In the genomic region with DNA sequence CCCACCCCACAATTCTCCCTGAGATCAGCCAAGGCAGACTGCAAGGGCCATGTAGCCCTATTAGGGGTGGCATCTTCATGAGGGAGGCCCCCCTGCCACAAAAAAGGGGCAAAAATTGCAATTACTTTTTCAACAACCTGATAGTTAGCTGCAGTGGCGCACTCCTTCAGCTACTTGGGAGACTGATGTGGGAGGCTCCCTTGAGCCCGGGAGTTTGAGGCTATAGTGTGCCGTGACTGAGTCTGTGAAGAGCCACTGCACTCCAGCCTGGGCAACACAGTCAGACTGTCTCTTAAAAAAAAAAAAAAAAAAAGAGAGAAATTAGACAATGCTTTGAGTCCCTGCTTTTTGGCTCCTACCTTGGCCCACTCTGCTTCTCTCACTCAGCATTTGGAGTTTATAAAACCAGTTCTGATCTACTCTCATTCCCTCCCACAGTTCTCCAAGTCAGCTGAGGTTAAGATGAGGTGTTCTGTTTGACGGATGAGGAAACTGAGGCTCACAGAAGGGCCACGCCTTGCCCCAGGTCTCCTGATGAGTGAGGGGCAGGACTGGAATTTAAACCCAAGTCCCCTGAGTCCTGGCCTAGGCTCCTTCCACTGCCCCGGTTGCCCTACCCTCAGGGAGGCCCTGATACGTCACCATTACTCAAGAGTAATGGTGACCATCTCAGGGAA, we compare ENCODE assay signal across 23 cellular contexts. TPM values are rescaled to one million over a fixed set of nuclear protein-coding genes. Genes with fewer than 3 reads are reported as not detected.
DNase-seq lines count a peak whose midpoint lies in the region; ATAC-seq and TF ChIP-seq lines count a peak whose summit lies in the region.
"Had no signal": no experiment of that assay in that cellular context is flagged by ENCODE, and none has a peak within 500 bp of the region (broad histone marks: within the 10 kb centered on the region; RNA-seq: fewer than 3 reads in every experiment).

No MANE protein-coding gene starts in this region.

- H3K9ac ChIP-seq in rectal smooth muscle tissue (ENCODE audit: low read length) = no peak overlapping the region
- H3K9ac ChIP-seq: GM23248, KMS-11 had no signal

- H3K27me3 Mint-ChIP-seq in central memory CD8-positive, alpha-beta T cell = no peaks in the 10 kb centered on the region

- TF ChIP-seq CTCF in tibial artery (IDR thresholded peaks at IDR 0.05) = no peak

- peaks cover 55% of the 10 kb centered on the region for H3K36me3 ChIP-seq in rectal smooth muscle tissue (ENCODE audit: control insufficient read depth, insufficient read depth, low read length)
- peaks cover 38 to 94% (median 92%) of the 10 kb centered on the region in 3 donors for H3K36me3 ChIP-seq in tibial artery

- no peaks in the 10 kb centered on the region for H3K4me1 Mint-ChIP-seq in central memory CD8-positive, alpha-beta T cell

- no peak for ATAC-seq in central memory CD8-positive, alpha-beta T cell (replicated peaks; ENCODE audit: extremely low read depth, poor library complexity, severe bottlenecking)
- ATAC-seq in left ventricle myocardium superior (peak; percentile 3), HG03378 (IDR thresholded peaks at IDR 0.05; ENCODE audit: unreplicated experiment) (no peak)
- ATAC-seq: activated CD4-positive, CD25-positive, alpha-beta regulatory T cell treated with anti-CD3 and anti-CD28 coated beads, Interleukin-2, amount 50 U/mL, for 24 hours had no signal

- no peak for DNase-seq in central memory CD8-positive, alpha-beta T cell (ENCODE audit: low spot score in 2 of 2)
- DNase-seq in left ventricle myocardium superior (no peak), tibial artery (peak in 1 of 2 donors; percentile 63), RPMI8226 (no peak), NCI-H1930 (lab: John Stamatoyannopoulos, UW) (no peak), NCI-H446 treated with DMSO at 0.1 percent for 48 hours (lab: John Stamatoyannopoulos, UW) (no peak)
- DNase-seq: activated naive CD4-positive, alpha-beta T cell treated with Interleukin-2 at 50 U/mL for 16 hours; activated T-cell treated with anti-CD3 and anti-CD28 coated beads, Interleukin-2, amount 50 U/mL, for 1 hour; amygdala; DND-41; GM23248; HFFc6; hypothalamus; MV-4-11; NCI-H187; NCI-H774; stimulated activated CD4-positive, alpha-beta T cell treated with anti-CD3 and anti-CD28 coated beads, Interleukin-12 subunit alpha, Interleukin-12 subunit beta, amount 100 ng/mL, for 4 hours; stimulated activated CD4-positive, alpha-beta T cell treated with anti-CD3 and anti-CD28 coated beads, Interleukin-4, amount 100 ng/mL, for 4 hours had no signal

- H3K9me3 ChIP-seq in tibial artery = no peaks in the 10 kb centered on the region

- no peak overlapping the region for H3K4me3 Mint-ChIP-seq in central memory CD8-positive, alpha-beta T cell
- H3K4me3 Mint-ChIP-seq: HFFc6 had no signal

- H3K27ac ChIP-seq in rectal smooth muscle tissue (ENCODE audit: low read depth, low read length) = peak overlapping the region; percentile 60
- peak overlapping the region; percentile 42 to 69 for H3K27ac ChIP-seq in tibial artery
- H3K27ac ChIP-seq: cardiac muscle cell, GM23248, KMS-11 had no signal

- H3K4me1 ChIP-seq in rectal smooth muscle tissue (ENCODE audit: control insufficient read depth, insufficient read depth, low read length) (peaks cover 9% of the 10 kb centered on the region), tibial artery (peaks cover 0 to 55% (median 39%) of the 10 kb centered on the region in 4 donors)

- no peaks in the 10 kb centered on the region for H3K27me3 ChIP-seq in rectal smooth muscle tissue (ENCODE audit: control insufficient read depth, insufficient read depth, low read length)
- no peaks in the 10 kb centered on the region for H3K27me3 ChIP-seq in tibial artery
- H3K27me3 ChIP-seq: cardiac muscle cell had no signal

- intact Hi-C loops in left ventricle myocardium superior (cut with micrococcal nuclease) = no loop called here
- intact Hi-C loops in tibial artery (cut with DNase I; ENCODE audit: low total_unique reads) = no loop called here

- peak overlapping the region; percentile 48 for H3K27ac Mint-ChIP-seq in central memory CD8-positive, alpha-beta T cell (ENCODE audit: low read depth)
- H3K27ac Mint-ChIP-seq: HFFc6 had no signal

- no peaks in the 10 kb centered on the region for H3K9me3 Mint-ChIP-seq in central memory CD8-positive, alpha-beta T cell
- H3K9me3 Mint-ChIP-seq: HFFc6 had no signal

- H3K36me3 Mint-ChIP-seq in central memory CD8-positive, alpha-beta T cell (ENCODE audit: insufficient read depth) = peaks cover 59% of the 10 kb centered on the region

- H3K4me3 ChIP-seq in rectal smooth muscle tissue (ENCODE audit: low read length) (no peak overlapping the region), tibial artery (no peak overlapping the region)
- H3K4me3 ChIP-seq: cardiac muscle cell, GM23248 had no signal

RNA-seq across cellular contexts. Expression of a gene that starts 8.9 kb away (rescaled TPM):
- 537 TPM for total RNA-seq in left ventricle myocardium superior

RNA-seq across cellular contexts. Expression of a gene that starts 51.5 kb away (rescaled TPM):
- 137 TPM for total RNA-seq in left ventricle myocardium superior
